ENCODE assay signal across 26 cellular contexts in genomic region chr16:67517178-67517492, GRCh38. TPM values are rescaled to one million over a fixed set of nuclear protein-coding genes. Genes with fewer than 3 reads are reported as not detected.
"Had no signal": no experiment of that assay in that cellular context is flagged by ENCODE, and none has a peak within 500 bp of the region (broad histone marks: within the 10 kb centered on the region; RNA-seq: fewer than 3 reads in every experiment).

No MANE protein-coding gene starts in this region.

- H3K36me3 ChIP-seq: ascending aorta, gastrocnemius medialis, heart right ventricle, right atrium auricular region, thyroid gland had no signal

- H3K27ac ChIP-seq: ascending aorta, gastrocnemius medialis, heart right ventricle, right atrium auricular region, thyroid gland had no signal

- H3K36me3 Mint-ChIP-seq: natural killer cell treated with Interleukin-12 subunit alpha and Interleukin-12 subunit beta and Interleukin-15 and Interleukin-18, amount 100 ng/mL, for 72 hours; T-cell had no signal

- H3K27ac Mint-ChIP-seq: natural killer cell treated with Interleukin-12 subunit alpha and Interleukin-12 subunit beta and Interleukin-15 and Interleukin-18, amount 100 ng/mL, for 72 hours; T-cell had no signal

- H3K9me3 Mint-ChIP-seq: activated naive CD8-positive, alpha-beta T cell treated with anti-CD3 and anti-CD28 coated beads, Interleukin-2, amount 50 U/mL, for 24 hours; dendritic cell treated with granulocyte-macrophage colony-stimulating factor and Interleukin-4, amounts not matched to agents 40 ng/mL and 50 ng/mL, for 4 days; effector memory CD8-positive, alpha-beta T cell; natural killer cell treated with Interleukin-12 subunit alpha and Interleukin-12 subunit beta and Interleukin-15 and Interleukin-18, amount 100 ng/mL, for 72 hours; T-cell had no signal

- H3K4me3 Mint-ChIP-seq: activated naive CD8-positive, alpha-beta T cell treated with anti-CD3 and anti-CD28 coated beads, Interleukin-2, amount 50 U/mL, for 24 hours; dendritic cell treated with granulocyte-macrophage colony-stimulating factor and Interleukin-4, amounts not matched to agents 40 ng/mL and 50 ng/mL, for 4 days; natural killer cell treated with Interleukin-12 subunit alpha and Interleukin-12 subunit beta and Interleukin-15 and Interleukin-18, amount 100 ng/mL, for 72 hours had no signal

- H3K27me3 Mint-ChIP-seq: activated naive CD8-positive, alpha-beta T cell treated with anti-CD3 and anti-CD28 coated beads, Interleukin-2, amount 50 U/mL, for 24 hours; effector memory CD8-positive, alpha-beta T cell; natural killer cell treated with Interleukin-12 subunit alpha and Interleukin-12 subunit beta and Interleukin-15 and Interleukin-18, amount 100 ng/mL, for 72 hours; T-cell had no signal

- H3K4me3 ChIP-seq: ascending aorta, gastrocnemius medialis, heart right ventricle, mucosa of descending colon, right atrium auricular region, thyroid gland had no signal

- H3K9me3 ChIP-seq: ascending aorta, gastrocnemius medialis, heart right ventricle, mucosa of descending colon, right atrium auricular region, thyroid gland had no signal

- FAIRE-seq: bronchial epithelial cell, islet of Langerhans had no signal

- DNase-seq: activated naive CD4-positive, alpha-beta T cell; activated naive CD8-positive, alpha-beta T cell treated with anti-CD3 and anti-CD28 coated beads, Interleukin-2, amount 50 U/mL, for 24 hours; effector memory CD8-positive, alpha-beta T cell; gastrocnemius medialis; heart right ventricle; mammary epithelial cell; mucosa of descending colon; occipital lobe; stimulated activated CD4-positive, alpha-beta T cell treated with anti-CD3 and anti-CD28 coated beads, Interleukin-4, amount 100 ng/mL, for 4 hours; stimulated activated CD8-positive, alpha-beta memory T cell treated with anti-CD3 and anti-CD28 coated beads, Interleukin-4, amount 100 ng/mL, for 48 hours; T-cell; T-helper 9 cell; thyroid gland had no signal

- H3K27me3 ChIP-seq: ascending aorta, gastrocnemius medialis, heart right ventricle, right atrium auricular region, thyroid gland had no signal

- ATAC-seq: activated CD4-positive, CD25-positive, alpha-beta regulatory T cell treated with anti-CD3 and anti-CD28 coated beads, Interleukin-2, amount 50 U/mL, for 24 hours; activated naive CD8-positive, alpha-beta T cell treated with anti-CD3 and anti-CD28 coated beads, Interleukin-2, amount 50 U/mL, for 24 hours; effector memory CD8-positive, alpha-beta T cell; gastrocnemius medialis; heart right ventricle; left lobe of liver; mucosa of descending colon; natural killer cell treated with Interleukin-12 subunit alpha and Interleukin-12 subunit beta and Interleukin-15 and Interleukin-18, amount 100 ng/mL, for 72 hours; T-cell had no signal

RNA-seq across cellular contexts. Expression of gene AGRP, which starts 33.8 kb away (rescaled TPM):
- total RNA-seq: ascending aorta; bronchial epithelial cell; cerebellum; fibroblast of lung; gastrocnemius medialis; heart right ventricle; left lobe of liver; mammary epithelial cell; mucosa of descending colon; natural killer cell treated with Interleukin-12 subunit alpha and Interleukin-12 subunit beta and Interleukin-15 and Interleukin-18, amount 100 ng/mL, for 72 hours; occipital lobe; posterior vena cava; right atrium auricular region; skeletal muscle tissue; T-cell; thyroid gland; urinary bladder had no signal
- polyA plus RNA-seq: fibroblast of lung, mammary epithelial cell, urinary bladder had no signal
